Comparison of ENCODE assay signal across 1 cellular context in genomic region chr21:46151989-46152938, GRCh38.
TF ChIP-seq lines count a peak whose summit lies in the region.

No MANE protein-coding gene starts in this region.

TF ChIP-seq in HepG2, 621 proteins besides CTCF, POLR2A, EP300 and RAD21:
- TF ChIP-seq AGO1 (IDR thresholded peaks at IDR 0.05; ENCODE audit: low read depth, low read length, poor library complexity, severe bottlenecking) (peak; percentile 8), NFIB (CRISPR knock-in tag; IDR thresholded peaks at IDR 0.05; ENCODE audit: borderline replicate concordance) (no peak), AGO2 (optimal IDR thresholded peaks at IDR 0.05; ENCODE audit: low read depth, low read length) (peak; percentile 18)
